16 cellular contexts compared by ENCODE assay signal in the genomic region with DNA sequence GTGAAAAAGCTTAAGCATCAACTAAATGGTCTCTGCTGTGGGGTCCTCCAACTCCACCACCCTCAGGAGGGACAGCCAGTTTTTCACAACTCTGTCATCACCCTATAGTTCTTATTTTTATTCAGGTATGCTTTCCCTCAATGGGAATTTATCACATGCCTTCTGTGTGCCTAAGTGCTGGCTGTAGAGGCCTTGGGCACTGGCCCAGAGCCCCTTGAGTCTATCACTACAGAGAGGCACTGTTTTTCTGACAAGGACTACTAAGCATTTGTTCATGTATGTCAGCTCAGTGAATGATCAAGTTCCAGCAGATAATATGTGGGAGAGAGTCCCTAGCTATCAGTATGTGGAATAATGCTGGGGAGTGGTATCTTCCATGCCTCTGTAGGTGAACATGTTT.
DNase-seq lines count a peak whose midpoint lies in the region; ATAC-seq and TF ChIP-seq lines count a peak whose summit lies in the region.
"Had no signal": no experiment of that assay in that cellular context is flagged by ENCODE, and none has a peak within 500 bp of the region (broad histone marks: within the 10 kb centered on the region; RNA-seq: fewer than 3 reads in every experiment).

No MANE protein-coding gene starts in this region.

- H3K9me3 Mint-ChIP-seq in progenitor cell of endocrine pancreas (ENCODE audit: low read depth), result peaks cover 14% of the 10 kb centered on the region
- H3K9me3 Mint-ChIP-seq: CD8-positive, alpha-beta T cell had no signal

- TF ChIP-seq CTCF in progenitor cell of endocrine pancreas (IDR thresholded peaks at IDR 0.05; ENCODE audit: unreplicated experiment) (no peak), WERI-Rb-1 (IDR thresholded peaks at IDR 0.05; ENCODE audit: low read depth, low read length) (no peak)

- no peak overlapping the region for H3K4me3 ChIP-seq in WERI-Rb-1 (ENCODE audit: low read depth, low read length)
- H3K4me3 ChIP-seq: BLaER1 treated with 17β-estradiol and CSF1 and Interleukin-3, amounts not matched to agents 10 nM and 100 nM had no signal

- ATAC-seq in Right ventricle myocardium inferior (peak; percentile 73), left ventricle myocardium superior (peak; percentile 84), HG03342 (IDR thresholded peaks at IDR 0.05; ENCODE audit: unreplicated experiment) (no peak)
- ATAC-seq: CD8-positive, alpha-beta T cell; HepG2 had no signal

- intact Hi-C loops in Right ventricle myocardium inferior (cut with DNase I), result no loop called here
- intact Hi-C loops in cardiac septum (cut with DNase I), result no loop called here
- intact Hi-C loops in left ventricle myocardium superior (cut with micrococcal nuclease), result loop anchor here (5.0 kb wide), 1 partner anchor 325 kb away; no protein-coding TSS in a partner anchor

- H3K27ac Mint-ChIP-seq in progenitor cell of endocrine pancreas, result peak overlapping the region; percentile 49
- H3K27ac Mint-ChIP-seq: CD8-positive, alpha-beta T cell; H9 had no signal

- H3K27me3 ChIP-seq in WERI-Rb-1 (ENCODE audit: insufficient read depth, low read depth, severe bottlenecking), result no peaks in the 10 kb centered on the region
- H3K27me3 ChIP-seq: BLaER1 treated with 17β-estradiol and CSF1 and Interleukin-3, amounts not matched to agents 10 nM and 100 nM had no signal

- no peak overlapping the region for H3K27ac ChIP-seq in WERI-Rb-1
- H3K27ac ChIP-seq: BLaER1 treated with 17β-estradiol and CSF1 and Interleukin-3, amounts not matched to agents 10 nM and 100 nM had no signal

- peak; percentile 55 for DNase-seq in Right ventricle myocardium inferior (ENCODE audit: missing footprints)
- no peak for DNase-seq in cardiac septum (ENCODE audit: low spot score)
- peak; percentile 85 for DNase-seq in NCI-H2029 (lab: John Stamatoyannopoulos, UW)
- DNase-seq in left ventricle myocardium superior, result peak; percentile 67
- no peak for DNase-seq in progenitor cell of endocrine pancreas (ENCODE audit: low spot score, unreplicated experiment)
- DNase-seq in WERI-Rb-1, result no peak
- DNase-seq in anterior cingulate cortex (lab: John Stamatoyannopoulos, UW), result no peak
- DNase-seq: 8988T; Calu3; CD8-positive, alpha-beta T cell; DMS79 treated with DMSO at 0.1 percent for 48 hours; GF-D8; H9 had no signal

- H3K4me3 Mint-ChIP-seq in progenitor cell of endocrine pancreas (ENCODE audit: low read depth), result no peak overlapping the region
- H3K4me3 Mint-ChIP-seq: CD8-positive, alpha-beta T cell; H9 had no signal

- H3K36me3 Mint-ChIP-seq in progenitor cell of endocrine pancreas (ENCODE audit: insufficient read depth), result peaks cover 2% of the 10 kb centered on the region
- H3K36me3 Mint-ChIP-seq: CD8-positive, alpha-beta T cell had no signal

- peaks cover 11% of the 10 kb centered on the region for H3K9me3 ChIP-seq in WERI-Rb-1 (ENCODE audit: severe bottlenecking)
- H3K9me3 ChIP-seq: BLaER1 treated with 17β-estradiol and CSF1 and Interleukin-3, amounts not matched to agents 10 nM and 100 nM had no signal

- H3K27me3 Mint-ChIP-seq in progenitor cell of endocrine pancreas, result no peaks in the 10 kb centered on the region

- peaks cover 2% of the 10 kb centered on the region for H3K4me1 Mint-ChIP-seq in progenitor cell of endocrine pancreas (ENCODE audit: low read depth)
- H3K4me1 Mint-ChIP-seq: H9 had no signal

- no peaks in the 10 kb centered on the region for H3K36me3 ChIP-seq in WERI-Rb-1
- H3K36me3 ChIP-seq: BLaER1 treated with 17β-estradiol and CSF1 and Interleukin-3, amounts not matched to agents 10 nM and 100 nM had no signal

Comparison
In these comparisons a context has a peak if more than half of its experiments do, and no peak if none do; other contexts are left out.
1. DNase-seq: peak in Right ventricle myocardium inferior (single experiment), NCI-H2029 (single experiment) and left ventricle myocardium superior (single experiment); none in cardiac septum (single experiment), progenitor cell of endocrine pancreas (single experiment), WERI-Rb-1 (single experiment) and anterior cingulate cortex (0 of 58).